ENCODE assay signal across 15 cellular contexts in genomic region chr9:4592886-4593285, GRCh38.
DNase-seq lines count a peak whose midpoint lies in the region; ATAC-seq and TF ChIP-seq lines count a peak whose summit lies in the region.
"Had no signal": no experiment of that assay in that cellular context is flagged by ENCODE, and none has a peak within 500 bp of the region (broad histone marks: within the 10 kb centered on the region; RNA-seq: fewer than 3 reads in every experiment).

No MANE protein-coding gene starts in this region.

- no peak overlapping the region for H3K4me3 ChIP-seq in fibroblast of villous mesenchyme (ENCODE audit: low read depth, low read length)
- no peak overlapping the region for H3K4me3 ChIP-seq in retinal pigment epithelial cell (ENCODE audit: low read length)
- H3K4me3 ChIP-seq: HAP-1 had no signal

- DNase-seq in EH (ENCODE audit: low read depth) (peak; percentile 15), LHCN-M2 (ENCODE audit: low read depth) (peak; percentile 14), fibroblast of villous mesenchyme (ENCODE audit: low read depth) (peak; percentile 84), retinal pigment epithelial cell (ENCODE audit: low read depth) (peak; percentile 38), NCI-H748 (lab: John Stamatoyannopoulos, UW; ENCODE audit: unreplicated experiment) (no peak), kidney tubule cell (ENCODE audit: low spot score) (no peak), hippocampal formation (lab: John Stamatoyannopoulos, UW) (no peak)
- DNase-seq: ACHN; C1 segment of cervical spinal cord; CD4-positive, alpha-beta T cell; DMS79; GDM1; HFFc6 had no signal

- no peak for ATAC-seq in HG03342 (IDR thresholded peaks at IDR 0.05; ENCODE audit: unreplicated experiment)

- TF ChIP-seq CTCF in fibroblast of villous mesenchyme (IDR thresholded peaks at IDR 0.05; ENCODE audit: insufficient read depth, low read depth, low read length): no peak
- TF ChIP-seq CTCF in retinal pigment epithelial cell (conservative IDR thresholded peaks at IDR 0.05; ENCODE audit: low read depth, low read length): no peak

Comparison
In these comparisons a context has a peak if more than half of its experiments do, and no peak if none do; other contexts are left out.
1. DNase-seq: peak in EH (single experiment), LHCN-M2 (single experiment), fibroblast of villous mesenchyme (single experiment) and retinal pigment epithelial cell (single experiment); none in NCI-H748 (single experiment), kidney tubule cell (single experiment) and hippocampal formation (0 of 2).